Comparison of ENCODE assay signal across 25 cellular contexts in the genomic region with DNA sequence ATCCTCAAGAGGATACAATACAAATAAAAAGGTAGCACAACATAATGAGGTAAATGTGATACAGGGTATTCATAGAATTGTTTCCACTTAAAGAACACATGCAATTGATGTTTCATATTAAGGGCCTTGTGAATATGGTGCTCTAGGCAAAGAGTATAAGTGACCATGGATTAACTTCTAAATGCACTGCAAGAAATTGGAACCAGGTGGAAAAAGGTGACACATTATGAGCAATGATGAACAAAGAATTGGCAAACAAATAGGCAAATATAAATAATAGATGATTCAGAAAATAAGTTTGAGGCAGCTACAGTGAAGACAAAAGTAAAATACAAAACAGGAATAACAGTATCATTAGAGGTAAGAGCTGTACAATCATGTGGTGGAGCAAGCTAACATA.
"Had no signal": no experiment of that assay in that cellular context is flagged by ENCODE, and none has a peak within 500 bp of the region (broad histone marks: within the 10 kb centered on the region; RNA-seq: fewer than 3 reads in every experiment).

No MANE protein-coding gene starts in this region.

- H2AFZ ChIP-seq: hepatocyte had no signal

- H3K4me2 ChIP-seq: hepatocyte, smooth muscle cell had no signal

- H3K4me1 ChIP-seq: colonic mucosa, esophagus muscularis mucosa, gastroesophageal sphincter, heart left ventricle, lower lobe of right lung, prostate gland, right atrium auricular region, suprapubic skin, vagina had no signal

- H3K4me3 ChIP-seq: colonic mucosa, esophagus muscularis mucosa, gastroesophageal sphincter, heart left ventricle, hepatocyte, lower lobe of right lung, prostate gland, right atrium auricular region, smooth muscle cell, suprapubic skin, vagina had no signal

- H3K27ac ChIP-seq: colonic mucosa, esophagus muscularis mucosa, gastroesophageal sphincter, heart left ventricle, hepatocyte, lower lobe of right lung, prostate gland, right atrium auricular region, suprapubic skin, vagina had no signal

- H3K9me3 ChIP-seq: colonic mucosa, esophagus muscularis mucosa, gastroesophageal sphincter, heart left ventricle, lower lobe of right lung, prostate gland, right atrium auricular region, suprapubic skin, vagina had no signal

- H3K27me3 ChIP-seq: colonic mucosa, esophagus muscularis mucosa, gastroesophageal sphincter, heart left ventricle, hepatocyte, right atrium auricular region, suprapubic skin, vagina had no signal

- DNase-seq: colonic mucosa; effector CD8-positive, alpha-beta T cell; endodermal cell; heart left ventricle; left ventricle myocardium superior; lower lobe of right lung; naive thymus-derived CD8-positive, alpha-beta T cell; nephron progenitor cell; nucleus accumbens; stimulated activated CD4-positive, alpha-beta T cell treated with anti-CD3 and anti-CD28 coated beads, Interleukin-12 subunit alpha, Interleukin-12 subunit beta, amount 100 ng/mL, for 4 hours; stimulated activated CD4-positive, alpha-beta T cell treated with anti-CD3 and anti-CD28 coated beads, Interleukin-1b, Interleukin-23, amount 100 ng/mL, for 48 hours; stimulated activated CD4-positive, alpha-beta T cell treated with anti-CD3 and anti-CD28 coated beads, Interleukin-4, amount 100 ng/mL, for 1 hour; stimulated activated CD8-positive, alpha-beta memory T cell treated with anti-CD3 and anti-CD28 coated beads, Interleukin-4, amount 100 ng/mL, for 48 hours; stimulated activated naive CD4-positive, alpha-beta T cell; stimulated activated naive CD8-positive, alpha-beta T cell treated with anti-CD3 and anti-CD28 coated beads, Interleukin-15, amount 100 ng/mL, for 72 hours; trophoblast cell had no signal

- ATAC-seq: gastroesophageal sphincter; heart left ventricle; left ventricle myocardium superior; lower lobe of right lung; naive thymus-derived CD8-positive, alpha-beta T cell; sciatic nerve; stimulated activated naive CD8-positive, alpha-beta T cell treated with anti-CD3 and anti-CD28 coated beads, Interleukin-15, amount 100 ng/mL, for 72 hours had no signal

- H3K79me2 ChIP-seq: hepatocyte had no signal

- H3K36me3 ChIP-seq: colonic mucosa, esophagus muscularis mucosa, gastroesophageal sphincter, heart left ventricle, lower lobe of right lung, prostate gland, right atrium auricular region, suprapubic skin, vagina had no signal
